ENCODE assay signal across 11 cellular contexts in genomic region chr10:71474702-71475242, GRCh38.
"Had no signal": no experiment of that assay in that cellular context is flagged by ENCODE, and none has a peak within 500 bp of the region (broad histone marks: within the 10 kb centered on the region; RNA-seq: fewer than 3 reads in every experiment).

No MANE protein-coding gene starts in this region.

- H3K27me3 ChIP-seq: cardiac muscle cell had no signal

- H3K4me3 ChIP-seq: cardiac muscle cell had no signal

- ATAC-seq: activated CD8-positive, alpha-beta memory T cell treated with anti-CD3 and anti-CD28 coated beads, Interleukin-2, amount 10 ng/mL, durations not matched to agents 7 days and 5 days; activated naive CD8-positive, alpha-beta T cell treated with anti-CD3 and anti-CD28 coated beads, Interleukin-2, amount 50 U/mL, for 24 hours; activated T-cell treated with anti-CD3 and anti-CD28 coated beads, Interleukin-2, amount 50 U/mL, for 4 hours; T-helper 17 cell had no signal

- DNase-seq: activated CD4-positive, alpha-beta T cell treated with anti-CD3 and anti-CD28 coated beads, Interleukin-2, amount 50 U/mL, for 1 hour; activated CD8-positive, alpha-beta memory T cell treated with anti-CD3 and anti-CD28 coated beads, Interleukin-2, amount 10 ng/mL, durations not matched to agents 7 days and 5 days; activated gamma-delta T cell treated with Interleukin-2 at 50 U/mL for 16 hours; activated naive CD8-positive, alpha-beta T cell treated with anti-CD3 and anti-CD28 coated beads, Interleukin-2, amount 50 U/mL, for 24 hours; activated T-cell treated with anti-CD3 and anti-CD28 coated beads, Interleukin-2, amount 50 U/mL, for 4 hours; effector CD8-positive, alpha-beta T cell; stimulated activated naive CD4-positive, alpha-beta T cell; T-helper 17 cell had no signal

- H3K36me3 Mint-ChIP-seq: activated CD8-positive, alpha-beta memory T cell treated with anti-CD3 and anti-CD28 coated beads, Interleukin-2, amount 10 ng/mL, durations not matched to agents 7 days and 5 days; type B pancreatic cell had no signal

- H3K9me3 Mint-ChIP-seq: activated naive CD8-positive, alpha-beta T cell treated with anti-CD3 and anti-CD28 coated beads, Interleukin-2, amount 50 U/mL, for 24 hours; activated T-cell treated with anti-CD3 and anti-CD28 coated beads, Interleukin-2, amount 50 U/mL, for 4 hours; type B pancreatic cell had no signal

- H3K4me3 Mint-ChIP-seq: activated CD8-positive, alpha-beta memory T cell treated with anti-CD3 and anti-CD28 coated beads, Interleukin-2, amount 10 ng/mL, durations not matched to agents 7 days and 5 days; activated naive CD8-positive, alpha-beta T cell treated with anti-CD3 and anti-CD28 coated beads, Interleukin-2, amount 50 U/mL, for 24 hours; activated T-cell treated with anti-CD3 and anti-CD28 coated beads, Interleukin-2, amount 50 U/mL, for 4 hours; type B pancreatic cell had no signal

- H3K27ac Mint-ChIP-seq: activated CD8-positive, alpha-beta memory T cell treated with anti-CD3 and anti-CD28 coated beads, Interleukin-2, amount 10 ng/mL, durations not matched to agents 7 days and 5 days; activated naive CD8-positive, alpha-beta T cell treated with anti-CD3 and anti-CD28 coated beads, Interleukin-2, amount 50 U/mL, for 24 hours; T-helper 17 cell; type B pancreatic cell had no signal

- H3K27ac ChIP-seq: cardiac muscle cell, parathyroid adenoma had no signal

- H3K36me3 ChIP-seq: cardiac muscle cell had no signal
